13 cellular contexts compared by ENCODE assay signal in genomic region chr4:7929530-7929951, GRCh38. TPM values are rescaled to one million over a fixed set of nuclear protein-coding genes. Genes with fewer than 3 reads are reported as not detected.
DNase-seq lines count a peak whose midpoint lies in the region; ATAC-seq and TF ChIP-seq lines count a peak whose summit lies in the region.
"Had no signal": no experiment of that assay in that cellular context is flagged by ENCODE, and none has a peak within 500 bp of the region (broad histone marks: within the 10 kb centered on the region; RNA-seq: fewer than 3 reads in every experiment).

No MANE protein-coding gene starts in this region.

- CTCF ChIA-PET in WTC11 (lab: Charles Lee), result interaction anchor here (1.2 to 4.8 kb wide), 10 partner anchors 9 to 168 kb away, joined by 3 to 27 read pairs (median 7); partner anchors contain the start of gene AFAP1

- peak overlapping the region; percentile 83 for H3K27ac Mint-ChIP-seq in WTC11
- peak overlapping the region; percentile 69 for H3K27ac Mint-ChIP-seq in progenitor cell of endocrine pancreas
- H3K27ac Mint-ChIP-seq: effector memory CD8-positive, alpha-beta T cell; stimulated activated naive B cell treated with anti-CD40 and anti-IgM and Interleukin-4, amounts not matched to agents 10 μg/mL and 1 μg/mL and 100 μg/mL, for 72 hours had no signal

- peaks cover 6% of the 10 kb centered on the region for H3K9me3 Mint-ChIP-seq in WTC11
- peaks cover 6% of the 10 kb centered on the region for H3K9me3 Mint-ChIP-seq in progenitor cell of endocrine pancreas (ENCODE audit: low read depth)
- H3K9me3 Mint-ChIP-seq: stimulated activated naive B cell treated with anti-CD40 and anti-IgM and Interleukin-4, amounts not matched to agents 10 μg/mL and 1 μg/mL and 100 μg/mL, for 72 hours had no signal

- H3K27me3 Mint-ChIP-seq in WTC11 (ENCODE audit: low read depth) (no peaks in the 10 kb centered on the region), progenitor cell of endocrine pancreas (no peaks in the 10 kb centered on the region)
- H3K27me3 Mint-ChIP-seq: effector memory CD8-positive, alpha-beta T cell had no signal

- DNase-seq in HPDE6-E6E7 (ENCODE audit: extremely low spot score) (peak; percentile 84), WTC11 (ENCODE audit: low spot score) (peak; percentile 35), left cardiac atrium (no peak), progenitor cell of endocrine pancreas (ENCODE audit: low spot score, unreplicated experiment) (no peak), NCI-H2196 (lab: John Stamatoyannopoulos, UW; ENCODE audit: unreplicated experiment) (no peak), AG08396 (ENCODE audit: low spot score) (no peak), NCI-H2227 (lab: John Stamatoyannopoulos, UW; ENCODE audit: unreplicated experiment) (no peak), Ammon's horn (ENCODE audit: low spot score) (no peak)
- DNase-seq: effector memory CD8-positive, alpha-beta T cell; NCI-H345; spleen; stimulated activated naive B cell treated with anti-CD40 and anti-IgM and Interleukin-4, amounts not matched to agents 10 μg/mL and 1 μg/mL and 100 μg/mL, for 72 hours; T-helper 9 cell had no signal

- no peak for TF ChIP-seq CTCF in WTC11 (IDR thresholded peaks at IDR 0.05)
- no peak for TF ChIP-seq CTCF in progenitor cell of endocrine pancreas (IDR thresholded peaks at IDR 0.05; ENCODE audit: unreplicated experiment)

- H3K4me3 Mint-ChIP-seq in WTC11 (no peak overlapping the region), progenitor cell of endocrine pancreas (ENCODE audit: low read depth) (no peak overlapping the region)
- H3K4me3 Mint-ChIP-seq: effector memory CD8-positive, alpha-beta T cell; stimulated activated naive B cell treated with anti-CD40 and anti-IgM and Interleukin-4, amounts not matched to agents 10 μg/mL and 1 μg/mL and 100 μg/mL, for 72 hours had no signal

- ATAC-seq in WTC11, result peak; percentile 94
- ATAC-seq in left cardiac atrium, result peak; percentile 24 to 74
- ATAC-seq: effector memory CD8-positive, alpha-beta T cell; stimulated activated naive B cell treated with anti-CD40 and anti-IgM and Interleukin-4, amounts not matched to agents 10 μg/mL and 1 μg/mL and 100 μg/mL, for 72 hours had no signal

- intact Hi-C loops in left cardiac atrium (cut with DNase I), result no loop called here

- H3K4me1 Mint-ChIP-seq in WTC11, result peaks cover 26% of the 10 kb centered on the region
- H3K4me1 Mint-ChIP-seq in progenitor cell of endocrine pancreas (ENCODE audit: low read depth), result peaks cover 18% of the 10 kb centered on the region

- POLR2A ChIA-PET in WTC11 (lab: Charles Lee), result interaction anchor here (2.0 kb wide), 1 partner anchor 10 kb away, joined by 4 read pairs; the partner anchor contains the start of gene AFAP1

- H3K36me3 Mint-ChIP-seq in WTC11 (peaks cover 17% of the 10 kb centered on the region), progenitor cell of endocrine pancreas (ENCODE audit: insufficient read depth) (peaks cover 13% of the 10 kb centered on the region)
- H3K36me3 Mint-ChIP-seq: stimulated activated naive B cell treated with anti-CD40 and anti-IgM and Interleukin-4, amounts not matched to agents 10 μg/mL and 1 μg/mL and 100 μg/mL, for 72 hours had no signal

TF ChIP-seq in WTC11, 78 proteins besides CTCF, POLR2A, EP300 and RAD21:
- no peak for TF ChIP-seq GRHL2 (CRISPR knock-in tag; IDR thresholded peaks at IDR 0.05; ENCODE audit: insufficient replicate concordance, severe bottlenecking)
- peak; percentile 79 for TF ChIP-seq ZNF263 (CRISPR knock-in tag; IDR thresholded peaks at IDR 0.05; ENCODE audit: low read depth)
- TF ChIP-seq E2F5 (CRISPR knock-in tag; IDR thresholded peaks at IDR 0.05), result no peak
TF ChIP-seq in WTC11: peak in this region for 1.

RNA-seq across cellular contexts. Expression of gene AFAP1, which starts 10.1 kb away (rescaled TPM):
- 17.6 to 23.6 TPM (median 18.0 TPM) in 3 replicates for total RNA-seq in WTC11 (2021)
- total RNA-seq in left cardiac atrium, result 10 to 100 TPM; 19.6 to 33.3 TPM
- 31.9 and 32.9 TPM in 2 replicates for total RNA-seq in progenitor cell of endocrine pancreas

Comparison
In these comparisons a context has a peak if more than half of its experiments do, and no peak if none do; other contexts are left out.
1. DNase-seq: peak in HPDE6-E6E7 (single experiment) and WTC11 (single experiment); none in left cardiac atrium (single experiment), progenitor cell of endocrine pancreas (single experiment), NCI-H2196 (single experiment), AG08396 (single experiment), NCI-H2227 (single experiment) and Ammon's horn (single experiment).